Comparison of ENCODE assay signal across 28 cellular contexts in the genomic region with DNA sequence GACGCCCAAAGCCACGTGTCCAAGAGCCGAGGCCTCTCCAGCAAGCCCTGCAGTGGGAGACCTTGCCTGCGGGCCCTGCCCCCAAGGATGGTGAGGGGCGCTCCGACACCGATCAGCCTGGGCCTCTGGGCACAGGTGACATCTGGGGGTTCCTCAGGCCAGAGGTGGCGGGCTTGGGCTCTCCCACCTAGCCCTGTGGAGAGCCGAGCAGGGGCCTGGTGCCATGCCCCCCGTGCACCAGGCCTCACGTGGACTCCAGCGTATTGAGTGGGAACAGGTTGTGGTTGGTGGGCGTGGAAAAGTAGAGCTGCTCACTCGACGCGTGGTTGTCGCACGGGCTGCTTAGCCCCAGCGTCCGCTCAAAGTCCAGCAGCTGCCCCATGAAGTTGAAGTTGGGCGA. TPM values are rescaled to one million over a fixed set of nuclear protein-coding genes. Genes with fewer than 3 reads are reported as not detected.
DNase-seq lines count a peak whose midpoint lies in the region; ATAC-seq and TF ChIP-seq lines count a peak whose summit lies in the region.
"Had no signal": no experiment of that assay in that cellular context is flagged by ENCODE, and none has a peak within 500 bp of the region (broad histone marks: within the 10 kb centered on the region; RNA-seq: fewer than 3 reads in every experiment).

No MANE protein-coding gene starts in this region.

- H3K27ac ChIP-seq in RWPE1 (peak overlapping the region; percentile 100), dorsolateral prefrontal cortex (peak overlapping the region in 58 of 59 donors; percentile 11 to 100 (median 99)), gastrocnemius medialis (peak overlapping the region in 3 of 4 donors; percentile 19 to 92 (median 40))
- H3K27ac ChIP-seq: foreskin keratinocyte, GM23248, PC-9, SJCRH30, WERI-Rb-1 had no signal

- H3K4me3 ChIP-seq in dorsolateral prefrontal cortex (peak overlapping the region in 7 of 59 donors; percentile 5 to 98 (median 88)), gastrocnemius medialis (no peak overlapping the region), lower leg skin (ENCODE audit: low read depth, poor library complexity, severe bottlenecking) (no peak overlapping the region)
- H3K4me3 ChIP-seq: GM23248, PC-9, SJCRH30, stomach had no signal

- POLR2A ChIA-PET in RWPE1 (lab: Yijun Ruan, JAX; ENCODE audit: low non-redundant PET), result no interaction called here

- in situ Hi-C loops in gastrocnemius medialis (cut with MboI; ENCODE audit: low sequenced_read_pairs in 4 of 4), result loop anchor here in 3 of 4 donors (5.0 to 10.0 kb wide), 3 partner anchors 46 to 94 kb away; no protein-coding TSS in a partner anchor

- no peaks in the 10 kb centered on the region for H3K9me3 ChIP-seq in gastrocnemius medialis
- H3K9me3 ChIP-seq: SJCRH30, stomach had no signal

- H3K4me1 Mint-ChIP-seq in activated naive CD4-positive, alpha-beta T cell treated with anti-CD3 and anti-CD28 coated beads, Interleukin-2, amount 50 U/mL, for 24 hours, result peaks cover 76% of the 10 kb centered on the region

- no peak overlapping the region for H3K4me3 Mint-ChIP-seq in activated naive CD4-positive, alpha-beta T cell treated with anti-CD3 and anti-CD28 coated beads, Interleukin-2, amount 50 U/mL, for 24 hours
- H3K4me3 Mint-ChIP-seq: activated CD4-positive, alpha-beta T cell treated with anti-CD3 and anti-CD28 coated beads, Interleukin-2, amount 10 ng/mL, durations not matched to agents 7 days and 5 days; memory B cell; type B pancreatic cell had no signal

- peaks cover 0 to 43% of the 10 kb centered on the region in 2 donors for H3K36me3 ChIP-seq in gastrocnemius medialis
- H3K36me3 ChIP-seq: SJCRH30 had no signal

- H3K27me3 ChIP-seq in dorsolateral prefrontal cortex (no peaks in the 10 kb centered on the region), gastrocnemius medialis (no peaks in the 10 kb centered on the region)
- H3K27me3 ChIP-seq: foreskin keratinocyte, SJCRH30, stomach had no signal

- H3K27ac Mint-ChIP-seq in activated naive CD4-positive, alpha-beta T cell treated with anti-CD3 and anti-CD28 coated beads, Interleukin-2, amount 50 U/mL, for 24 hours, result peak overlapping the region; percentile 43
- H3K27ac Mint-ChIP-seq: activated CD4-positive, alpha-beta T cell treated with anti-CD3 and anti-CD28 coated beads, Interleukin-2, amount 10 ng/mL, durations not matched to agents 7 days and 5 days; activated T-helper 2 cell treated with anti-CD3 and anti-CD28 coated beads, Interferon-gamma antibody, Interleukin-2, Interleukin-4, amounts not matched to agents 10 μg/mL and 5 μg/mL and 100 μg/mL, durations not matched to agents 14 hours and 24 hours and 36 hours; memory B cell; type B pancreatic cell had no signal

- no peak for ATAC-seq in gastrocnemius medialis
- ATAC-seq: foreskin keratinocyte had no signal

- TF ChIP-seq POLR2A in gastrocnemius medialis (IDR thresholded peaks at IDR 0.05) (no peak), lower leg skin (IDR thresholded peaks at IDR 0.05) (no peak)

- DNase-seq in activated naive CD4-positive, alpha-beta T cell (lab: John Stamatoyannopoulos, UW), result no peak
- DNase-seq in RWPE1 (ENCODE audit: low spot score) (no peak), dorsolateral prefrontal cortex (no peak), gastrocnemius medialis (no peak), NOMO-1 (lab: John Stamatoyannopoulos, UW; ENCODE audit: unreplicated experiment in 2 of 2) (no peak), lower leg skin (ENCODE audit: low spot score in 2 of 2) (no peak), SW 1271 (lab: John Stamatoyannopoulos, UW) (no peak)
- DNase-seq: activated CD4-positive, alpha-beta T cell treated with anti-CD3 and anti-CD28 coated beads, Interleukin-2, amount 10 ng/mL, durations not matched to agents 7 days and 5 days; amniotic stem cell; dermis blood vessel endothelial cell; foreskin keratinocyte; GM23248; hippocampal formation; NCI-H1048; NCI-H187 treated with DMSO at 0.1 percent for 48 hours; NCI-H2227 treated with DMSO at 0.1 percent for 48 hours; NCI-H82; occipital lobe; SJCRH30; small intestine; stimulated activated CD4-positive, alpha-beta T cell treated with anti-CD3 and anti-CD28 coated beads, Interleukin-4, amount 100 ng/mL, for 24 hours; stomach; WERI-Rb-1 had no signal

- TF ChIP-seq CTCF in RWPE1 (conservative IDR thresholded peaks at IDR 0.05; ENCODE audit: low read depth), result no peak
- TF ChIP-seq CTCF in dorsolateral prefrontal cortex (IDR thresholded peaks at IDR 0.05 in 54 of 56, conservative IDR thresholded peaks at IDR 0.05 in 2 of 56; ENCODE audit: low read depth in 1 of 56, partially characterized antibody in 56 of 56), result no peak
- TF ChIP-seq CTCF in gastrocnemius medialis (IDR thresholded peaks at IDR 0.05 in 4 of 5, conservative IDR thresholded peaks at IDR 0.05 in 1 of 5), result no peak
- TF ChIP-seq CTCF in lower leg skin (IDR thresholded peaks at IDR 0.05), result no peak

- intact Hi-C loops in dorsolateral prefrontal cortex (cut with DNase I) (loop anchor here in 1 of 2 donors (10.0 kb wide), 1 partner anchor 106 kb away; the partner anchor contains the start of genes PARP3 and RRP9), gastrocnemius medialis (cut with DNase I; ENCODE audit: low total_unique reads) (loop anchor here (10.0 kb wide), 1 partner anchor 224 kb away; the partner anchor contains the start of gene WDR82), lower leg skin (cut with DNase I; ENCODE audit: low total_unique reads) (no loop called here)

- H3K27me3 Mint-ChIP-seq in activated naive CD4-positive, alpha-beta T cell treated with anti-CD3 and anti-CD28 coated beads, Interleukin-2, amount 50 U/mL, for 24 hours, result no peaks in the 10 kb centered on the region
- H3K27me3 Mint-ChIP-seq: activated CD4-positive, alpha-beta T cell treated with anti-CD3 and anti-CD28 coated beads, Interleukin-2, amount 10 ng/mL, durations not matched to agents 7 days and 5 days; memory B cell; type B pancreatic cell had no signal

- no peaks in the 10 kb centered on the region for H3K9me3 Mint-ChIP-seq in activated naive CD4-positive, alpha-beta T cell treated with anti-CD3 and anti-CD28 coated beads, Interleukin-2, amount 50 U/mL, for 24 hours
- H3K9me3 Mint-ChIP-seq: activated CD4-positive, alpha-beta T cell treated with anti-CD3 and anti-CD28 coated beads, Interleukin-2, amount 10 ng/mL, durations not matched to agents 7 days and 5 days; activated T-helper 2 cell treated with anti-CD3 and anti-CD28 coated beads, Interferon-gamma antibody, Interleukin-2, Interleukin-4, amounts not matched to agents 10 μg/mL and 5 μg/mL and 100 μg/mL, durations not matched to agents 14 hours and 24 hours and 36 hours; memory B cell; type B pancreatic cell had no signal

- peaks cover 58 to 69% of the 10 kb centered on the region in 2 donors for H3K4me1 ChIP-seq in gastrocnemius medialis

- peaks cover 13% of the 10 kb centered on the region for H3K36me3 Mint-ChIP-seq in activated naive CD4-positive, alpha-beta T cell treated with anti-CD3 and anti-CD28 coated beads, Interleukin-2, amount 50 U/mL, for 24 hours
- H3K36me3 Mint-ChIP-seq: type B pancreatic cell had no signal

- CTCF ChIA-PET in RWPE1 (lab: Yijun Ruan, JAX), result no interaction called here

- 85 to 89% methylated on average over 16 to 18 of the region's 21 CpGs for WGBS in lower leg skin, 2 donors

RNA-seq across cellular contexts. Expression of gene DUSP7, which starts 5.8 kb away (rescaled TPM):
- total RNA-seq in dorsolateral prefrontal cortex, result 10 to 100 TPM; 29.0 to 90.9 (median 44.8) TPM
- 10 to 100 TPM; 14.0 to 39.7 (median 26.3) TPM for total RNA-seq in gastrocnemius medialis
- total RNA-seq in lower leg skin, result 10 to 100 TPM; 54.6 to 96.3 (median 79.2) TPM

RNA-seq across cellular contexts. Expression of gene RPL29, which starts 54.9 kb away (rescaled TPM):
- total RNA-seq in dorsolateral prefrontal cortex (100 to 1,000 TPM; 154 to 416 (median 290) TPM), gastrocnemius medialis (1,000 to 10,000 TPM; 1,885 to 2,483 (median 2,154) TPM), lower leg skin (1,000 to 10,000 TPM; 1,729 to 2,645 (median 2,120) TPM)

Comparison
In these comparisons a context has a peak if more than half of its experiments do, and no peak if none do; other contexts are left out.
1. H3K27ac ChIP-seq: peak in every context shown above with its lines; median percentile 100 in RWPE1; 99 in dorsolateral prefrontal cortex; 40 in gastrocnemius medialis.
2. RNA of gene RPL29, which starts 54.9 kb away (total RNA-seq): 1,885 to 2,483 TPM in gastrocnemius medialis and 1,729 to 2,645 TPM in lower leg skin; 154 to 416 TPM in dorsolateral prefrontal cortex; every median in the first group is over 4 times any median in the second.